Comparison of ENCODE assay signal across 1 cellular context in genomic region chr7:129219166-129219565, GRCh38. TPM values are rescaled to one million over a fixed set of nuclear protein-coding genes. Genes with fewer than 3 reads are reported as not detected.
"Had no signal": no experiment of that assay in that cellular context is flagged by ENCODE, and none has a peak within 500 bp of the region (broad histone marks: within the 10 kb centered on the region; RNA-seq: fewer than 3 reads in every experiment).

No MANE protein-coding gene starts in this region.

RNA-seq across cellular contexts. Expression of gene SMO, which starts 30.7 kb away (rescaled TPM):
- total RNA-seq: MCF 10A had no signal
